ENCODE assay signal across 11 cellular contexts in genomic region chr7:25025218-25025671, GRCh38. TPM values are rescaled to one million over a fixed set of nuclear protein-coding genes. Genes with fewer than 3 reads are reported as not detected.
DNase-seq lines count a peak whose midpoint lies in the region; ATAC-seq and TF ChIP-seq lines count a peak whose summit lies in the region.
"Had no signal": no experiment of that assay in that cellular context is flagged by ENCODE, and none has a peak within 500 bp of the region (broad histone marks: within the 10 kb centered on the region; RNA-seq: fewer than 3 reads in every experiment).

No MANE protein-coding gene starts in this region.

- H4K91ac ChIP-seq in mesenchymal stem cell (ENCODE audit: low read length), result peak overlapping the region; percentile 83

- H3K14ac ChIP-seq in mesenchymal stem cell (ENCODE audit: low read length in 2 of 2), result no peak overlapping the region

- H3K36me3 ChIP-seq in mesenchymal stem cell (ENCODE audit: control insufficient read depth in 1 of 2, insufficient read depth in 2 of 2, low read depth in 1 of 2, low read length in 2 of 2), result no peaks in the 10 kb centered on the region
- H3K36me3 ChIP-seq in suprapubic skin, result no peaks in the 10 kb centered on the region

- H3K27me3 ChIP-seq in mesenchymal stem cell (ENCODE audit: control insufficient read depth in 1 of 2, insufficient read depth in 1 of 2, low read length in 2 of 2) (no peaks in the 10 kb centered on the region), suprapubic skin (no peaks in the 10 kb centered on the region)

- ATAC-seq in HG03135 (IDR thresholded peaks at IDR 0.05; ENCODE audit: unreplicated experiment), result no peak
- ATAC-seq in stimulated activated naive CD8-positive, alpha-beta T cell treated with anti-CD3 and anti-CD28 coated beads, Interleukin-15, Interleukin-2, amounts not matched to agents 100 U/mL and 50 U/mL, for 24 hours, result no peak
- no peak for ATAC-seq in HG02623 (IDR thresholded peaks at IDR 0.05; ENCODE audit: unreplicated experiment)

- H3K4me1 ChIP-seq in mesenchymal stem cell (ENCODE audit: control insufficient read depth, insufficient read depth, low read depth, low read length) (peaks cover 9% of the 10 kb centered on the region), suprapubic skin (no peaks in the 10 kb centered on the region)

- H3K4ac ChIP-seq in mesenchymal stem cell (ENCODE audit: low read depth in 1 of 2, low read length in 2 of 2), result peak overlapping the region; percentile 17 to 92

- peak overlapping the region; percentile 84 to 94 for H2BK12ac ChIP-seq in mesenchymal stem cell (ENCODE audit: low read length in 2 of 2)

- peak overlapping the region; percentile 78 for H2BK15ac ChIP-seq in mesenchymal stem cell (ENCODE audit: low read depth, poor library complexity, severe bottlenecking)

- DNase-seq in AG10803 (ENCODE audit: low read depth), result peak; percentile 87
- DNase-seq in LoVo (ENCODE audit: low spot score), result peak; percentile 42
- DNase-seq in dermis microvascular lymphatic vessel endothelial cell (ENCODE audit: low read depth in 2 of 2), result peak; percentile 74 to 84
- peak; percentile 80 for DNase-seq in mesenchymal stem cell
- DNase-seq in stimulated activated naive CD8-positive, alpha-beta T cell treated with anti-CD3 and anti-CD28 coated beads, Interleukin-15, Interleukin-2, amounts not matched to agents 100 U/mL and 50 U/mL, for 24 hours, result no peak
- no peak for DNase-seq in suprapubic skin (ENCODE audit: low spot score in 2 of 2)
- DNase-seq: COR-L47, endodermal cell, NCI-H446 had no signal

- no peak overlapping the region for H2BK120ac ChIP-seq in mesenchymal stem cell (ENCODE audit: low read depth, low read length)

- H2AK5ac ChIP-seq in mesenchymal stem cell (ENCODE audit: low read length, severe bottlenecking), result peak overlapping the region; percentile 92

- H3K27ac ChIP-seq in mesenchymal stem cell (ENCODE audit: low read length, poor library complexity, severe bottlenecking) (peak overlapping the region; percentile 98), suprapubic skin (no peak overlapping the region)

- no peaks in the 10 kb centered on the region for H3K79me1 ChIP-seq in mesenchymal stem cell (replicated peaks; ENCODE audit: low read length, poor library complexity, severe bottlenecking)

- no peak overlapping the region for H3K4me3 ChIP-seq in AG10803 (ENCODE audit: low read length)
- no peak overlapping the region for H3K4me3 ChIP-seq in mesenchymal stem cell (ENCODE audit: insufficient read depth in 1 of 2, low read depth in 1 of 2, low read length in 2 of 2)
- no peak overlapping the region for H3K4me3 ChIP-seq in suprapubic skin

- H4K8ac ChIP-seq in mesenchymal stem cell (ENCODE audit: low read length), result peak overlapping the region; percentile 85

- no peaks in the 10 kb centered on the region for H3K9me3 ChIP-seq in mesenchymal stem cell (ENCODE audit: control insufficient read depth, low read length)
- no peaks in the 10 kb centered on the region for H3K9me3 ChIP-seq in suprapubic skin

- H3K23ac ChIP-seq in mesenchymal stem cell (ENCODE audit: low read length in 2 of 2), result no peak overlapping the region

- peak overlapping the region; percentile 88 to 92 for H3K18ac ChIP-seq in mesenchymal stem cell (ENCODE audit: low read depth in 1 of 2, low read length in 2 of 2)

- peak overlapping the region; percentile 47 for H3K9ac ChIP-seq in mesenchymal stem cell (ENCODE audit: low read length)

- no peak overlapping the region for H2AFZ ChIP-seq in mesenchymal stem cell (ENCODE audit: low read depth, low read length)

- peak overlapping the region; percentile 92 for H2BK5ac ChIP-seq in mesenchymal stem cell (ENCODE audit: low read depth, low read length, poor library complexity, severe bottlenecking)

- peak; percentile 27; the same call in 1 of the 2 replicates for TF ChIP-seq CTCF in AG10803 (conservative IDR thresholded peaks at IDR 0.05; ENCODE audit: low read length)
- TF ChIP-seq CTCF in suprapubic skin (IDR thresholded peaks at IDR 0.05), result no peak

- H3K4me2 ChIP-seq in mesenchymal stem cell (ENCODE audit: low read length, poor library complexity, severe bottlenecking), result no peak overlapping the region

- TF ChIP-seq EP300 in suprapubic skin (IDR thresholded peaks at IDR 0.05), result no peak

- no peak for TF ChIP-seq POLR2A in suprapubic skin (IDR thresholded peaks at IDR 0.05)

RNA-seq across cellular contexts. Expression of gene OSBPL3, which starts 45.3 kb away (rescaled TPM):
- total RNA-seq in dermis microvascular lymphatic vessel endothelial cell (17.2 and 17.3 TPM in 2 replicates), suprapubic skin (10 to 100 TPM; 22.0 to 49.0 (median 27.3) TPM)
- polyA plus RNA-seq in mesenchymal stem cell (2013, experiment 1 of 2), result 7.8 TPM
- polyA plus RNA-seq in mesenchymal stem cell (2013, experiment 2 of 2), result 7.5 TPM

Comparison
In these comparisons a context has a peak if more than half of its experiments do, and no peak if none do; other contexts are left out.
1. DNase-seq: peak in AG10803 (single experiment), LoVo (single experiment), dermis microvascular lymphatic vessel endothelial cell (2 of 2) and mesenchymal stem cell (single experiment); none in stimulated activated naive CD8-positive, alpha-beta T cell treated with anti-CD3 and anti-CD28 coated beads, Interleukin-15, Interleukin-2, amounts not matched to agents 100 U/mL and 50 U/mL, for 24 hours (single experiment) and suprapubic skin (0 of 2).